ENCODE assay signal across 21 cellular contexts in the genomic region with DNA sequence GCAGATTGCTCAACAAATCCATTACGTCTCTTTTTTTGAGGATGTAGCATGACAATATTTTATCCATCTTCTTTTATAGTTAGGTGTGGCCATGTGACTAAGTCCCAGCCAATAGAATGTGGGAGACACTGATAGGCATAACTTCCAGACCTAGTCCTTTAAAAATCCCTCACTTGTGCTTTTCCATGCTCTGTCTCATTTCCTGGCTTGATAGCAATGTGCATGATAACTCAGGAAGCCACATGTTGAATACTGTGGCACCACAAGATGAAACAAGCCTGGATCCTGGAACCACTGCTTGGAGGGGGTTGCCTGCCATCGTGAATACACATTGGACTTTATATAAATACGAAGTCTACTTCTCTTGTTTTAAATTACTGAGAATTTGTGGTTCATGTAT.
"Had no signal": no experiment of that assay in that cellular context is flagged by ENCODE, and none has a peak within 500 bp of the region (broad histone marks: within the 10 kb centered on the region; RNA-seq: fewer than 3 reads in every experiment).

No MANE protein-coding gene starts in this region.

- H3K27me3 ChIP-seq: ovary, testis had no signal

- ATAC-seq: activated T-cell treated with anti-CD3 and anti-CD28 coated beads, Interleukin-2, amount 50 U/mL, for 72 hours; left ventricle myocardium superior; naive thymus-derived CD4-positive, alpha-beta T cell; sciatic nerve; stimulated activated naive CD8-positive, alpha-beta T cell treated with anti-CD3 and anti-CD28 coated beads, Interleukin-15, Interleukin-2, amounts not matched to agents 100 U/mL and 50 U/mL, for 24 hours had no signal

- DNase-seq: activated CD4-positive, alpha-beta T cell treated with anti-CD3 and anti-CD28 coated beads for 4 hours; activated CD4-positive, alpha-beta T cell treated with anti-CD3 and anti-CD28 coated beads, Interleukin-2, amount 50 U/mL, for 4 hours; activated naive CD4-positive, alpha-beta T cell treated with Interleukin-2 at 50 U/mL for 16 hours; activated T-cell treated with anti-CD3 and anti-CD28 coated beads for 4 hours; activated T-cell treated with anti-CD3 and anti-CD28 coated beads, Interleukin-2, amount 50 U/mL, for 72 hours; anterior cingulate cortex; effector CD8-positive, alpha-beta T cell; left ventricle myocardium superior; midbrain; naive thymus-derived CD4-positive, alpha-beta T cell; ovary; retina; stimulated activated CD4-positive, alpha-beta T cell treated with anti-CD3 and anti-CD28 coated beads, Interleukin-12 subunit alpha, Interleukin-12 subunit beta, amount 100 ng/mL, for 4 hours; stimulated activated CD4-positive, alpha-beta T cell treated with anti-CD3 and anti-CD28 coated beads, Interleukin-4, amount 100 ng/mL, for 1 hour; stimulated activated naive CD8-positive, alpha-beta T cell treated with anti-CD3 and anti-CD28 coated beads, Interleukin-15, Interleukin-2, amounts not matched to agents 100 U/mL and 50 U/mL, for 24 hours; T-helper 9 cell; testis; trophoblast cell had no signal

- H3K36me3 ChIP-seq: ovary had no signal

- H3K27ac ChIP-seq: ovary, skin epidermis, testis, VCaP had no signal

- H3K4me1 ChIP-seq: testis had no signal

- H3K9me3 ChIP-seq: testis had no signal

- H3K4me3 ChIP-seq: ovary, skin epidermis, testis had no signal
